Comparison of ENCODE assay signal across 11 cellular contexts in genomic region chr17:31595666-31596381, GRCh38.
DNase-seq lines count a peak whose midpoint lies in the region; ATAC-seq, FAIRE-seq and TF ChIP-seq lines count a peak whose summit lies in the region.
"Had no signal": no experiment of that assay in that cellular context is flagged by ENCODE, and none has a peak within 500 bp of the region (broad histone marks: within the 10 kb centered on the region; RNA-seq: fewer than 3 reads in every experiment).

No MANE protein-coding gene starts in this region.

- no peaks in the 10 kb centered on the region for H3K9me3 ChIP-seq in HUES6 (ENCODE audit: control insufficient read depth, insufficient read depth, low read depth, low read length)
- no peaks in the 10 kb centered on the region for H3K9me3 ChIP-seq in astrocyte (ENCODE audit: insufficient read depth, low read depth, low read length)

- no peak for TF ChIP-seq CTCF in astrocyte (IDR thresholded peaks at IDR 0.05; ENCODE audit: insufficient read depth, low read depth, low read length)

- H3K9ac ChIP-seq in HUES6 (ENCODE audit: low read length) = peak overlapping the region; percentile 53
- peak overlapping the region; percentile 60 for H3K9ac ChIP-seq in astrocyte (ENCODE audit: low read length)

- no peak for ATAC-seq in stimulated activated naive B cell treated with anti-CD40 and anti-IgM and Interleukin-4, amounts not matched to agents 10 μg/mL and 1 μg/mL and 100 μg/mL, for 72 hours (replicated peaks)
- ATAC-seq in GM21390 (IDR thresholded peaks at IDR 0.05; ENCODE audit: unreplicated experiment) (no peak), HG03135 (IDR thresholded peaks at IDR 0.05; ENCODE audit: unreplicated experiment) (no peak), GM19023 (IDR thresholded peaks at IDR 0.05; ENCODE audit: unreplicated experiment) (no peak)

- H2AFZ ChIP-seq in astrocyte (ENCODE audit: low read depth, low read length) = no peak overlapping the region

- H3K36me3 ChIP-seq in HUES6 (ENCODE audit: control insufficient read depth, insufficient read depth, low read length) (no peaks in the 10 kb centered on the region), astrocyte (ENCODE audit: insufficient read depth, low read length) (peaks cover 22% of the 10 kb centered on the region)

- H3K4me1 ChIP-seq in HUES6 (ENCODE audit: control insufficient read depth, insufficient read depth, low read length) (peaks cover 36% of the 10 kb centered on the region), astrocyte (ENCODE audit: insufficient read depth, low read length) (peaks cover 64% of the 10 kb centered on the region)

- H3K9me3 Mint-ChIP-seq in astrocyte (ENCODE audit: unreplicated experiment) = peaks cover 2% of the 10 kb centered on the region
- no peaks in the 10 kb centered on the region for H3K9me3 Mint-ChIP-seq in stimulated activated naive B cell treated with anti-CD40 and anti-IgM and Interleukin-4, amounts not matched to agents 10 μg/mL and 1 μg/mL and 100 μg/mL, for 72 hours

- H3K4me2 ChIP-seq in astrocyte (ENCODE audit: low read length) = peak overlapping the region; percentile 58

- H3K27ac Mint-ChIP-seq in astrocyte (ENCODE audit: unreplicated experiment) = peak overlapping the region; percentile 92
- peak overlapping the region; percentile 95 for H3K27ac Mint-ChIP-seq in stimulated activated naive B cell treated with anti-CD40 and anti-IgM and Interleukin-4, amounts not matched to agents 10 μg/mL and 1 μg/mL and 100 μg/mL, for 72 hours

- DNase-seq in astrocyte (ENCODE audit: low read depth) (no peak), kidney tubule cell (ENCODE audit: low spot score) (peak; percentile 50), UCSD-AML1 (lab: John Stamatoyannopoulos, UW; ENCODE audit: unreplicated experiment) (no peak)
- DNase-seq in stimulated activated naive B cell treated with anti-CD40 and anti-IgM and Interleukin-4, amounts not matched to agents 10 μg/mL and 1 μg/mL and 100 μg/mL, for 72 hours = no peak
- DNase-seq: DMS79 treated with DMSO at 0.1 percent for 48 hours had no signal

- FAIRE-seq in astrocyte (lab: Jason Lieb, UNC) = no peak
- FAIRE-seq: colon, H54 had no signal

- no peaks in the 10 kb centered on the region for H3K79me2 ChIP-seq in astrocyte (ENCODE audit: insufficient read depth, low read length)

- no peak overlapping the region for H3K4me3 ChIP-seq in HUES6 (ENCODE audit: low read depth, low read length)
- H3K4me3 ChIP-seq in astrocyte (ENCODE audit: insufficient read depth, low read depth, low read length) = no peak overlapping the region

- peaks cover 16% of the 10 kb centered on the region for H3K36me3 Mint-ChIP-seq in astrocyte (ENCODE audit: low read depth, unreplicated experiment)
- peaks cover 0 to 9% of the 10 kb centered on the region in 2 donors for H3K36me3 Mint-ChIP-seq in stimulated activated naive B cell treated with anti-CD40 and anti-IgM and Interleukin-4, amounts not matched to agents 10 μg/mL and 1 μg/mL and 100 μg/mL, for 72 hours

- H3K27me3 ChIP-seq in HUES6 (ENCODE audit: control insufficient read depth, insufficient read depth, low read length) = no peaks in the 10 kb centered on the region
- H3K27me3 ChIP-seq in astrocyte (ENCODE audit: insufficient read depth, low read length) = no peaks in the 10 kb centered on the region

- H3K27ac ChIP-seq in HUES6 (ENCODE audit: low read depth, low read length) = peak overlapping the region; percentile 26; the same call in 1 of the 2 replicates
- peak overlapping the region; percentile 90 for H3K27ac ChIP-seq in astrocyte (ENCODE audit: low read depth, low read length)

- H4K20me1 ChIP-seq in astrocyte (ENCODE audit: insufficient read depth, low read length) = no peaks in the 10 kb centered on the region

- peak overlapping the region; percentile 1 for H3K4me3 Mint-ChIP-seq in astrocyte (ENCODE audit: unreplicated experiment)
- H3K4me3 Mint-ChIP-seq in stimulated activated naive B cell treated with anti-CD40 and anti-IgM and Interleukin-4, amounts not matched to agents 10 μg/mL and 1 μg/mL and 100 μg/mL, for 72 hours = peak overlapping the region in 1 of 2 donors; percentile 7

- H3K27me3 Mint-ChIP-seq in astrocyte (ENCODE audit: low read depth, unreplicated experiment) = no peaks in the 10 kb centered on the region
- H3K27me3 Mint-ChIP-seq in stimulated activated naive B cell treated with anti-CD40 and anti-IgM and Interleukin-4, amounts not matched to agents 10 μg/mL and 1 μg/mL and 100 μg/mL, for 72 hours = no peaks in the 10 kb centered on the region

- peaks cover 54% of the 10 kb centered on the region for H3K4me1 Mint-ChIP-seq in astrocyte (ENCODE audit: low read depth, unreplicated experiment)
- peaks cover 35 to 48% of the 10 kb centered on the region in 2 donors for H3K4me1 Mint-ChIP-seq in stimulated activated naive B cell treated with anti-CD40 and anti-IgM and Interleukin-4, amounts not matched to agents 10 μg/mL and 1 μg/mL and 100 μg/mL, for 72 hours
